ENCODE assay signal across 1 cellular context in genomic region chr15:33028495-33028894, GRCh38.
TF ChIP-seq lines count a peak whose summit lies in the region.

No MANE protein-coding gene starts in this region.

TF ChIP-seq in SK-N-SH, 30 proteins besides CTCF, POLR2A, EP300 and RAD21 (continued from another document):
- TF ChIP-seq PBX3 (IDR thresholded peaks at IDR 0.05) = 0 out of 2 replicates have a peak, but pooled peaks have one; percentile 28
- TF ChIP-seq GATA2 (CRISPR knock-in tag; IDR thresholded peaks at IDR 0.05) = peak; percentile 9; the same call in 1 of the 2 replicates
- TF ChIP-seq TCF12 (IDR thresholded peaks at IDR 0.05) = peak; percentile 89
- TF ChIP-seq SMC3 (IDR thresholded peaks at IDR 0.05; ENCODE audit: low read depth, low read length) = no peak
- TF ChIP-seq POLR2AphosphoS5 (IDR thresholded peaks at IDR 0.05; ENCODE audit: low read depth, low read length) = 0 out of 2 replicates have a peak, but pooled peaks have one; percentile 41
